Comparison of ENCODE assay signal across 8 cellular contexts in genomic region chr6:130223508-130223907, GRCh38. TPM values are rescaled to one million over a fixed set of nuclear protein-coding genes. Genes with fewer than 3 reads are reported as not detected.
DNase-seq lines count a peak whose midpoint lies in the region; ATAC-seq and TF ChIP-seq lines count a peak whose summit lies in the region.

No MANE protein-coding gene starts in this region.

- no peak overlapping the region for H3K4ac ChIP-seq in mesendoderm (ENCODE audit: low read depth, low read length)

- ATAC-seq in GM19455 (IDR thresholded peaks at IDR 0.05; ENCODE audit: unreplicated experiment), result peak; percentile 92
- peak; percentile 99 for ATAC-seq in HG03439 (IDR thresholded peaks at IDR 0.05; ENCODE audit: unreplicated experiment)
- peak; percentile 92 to 95 for ATAC-seq in natural killer cell treated with Interleukin-12 subunit alpha and Interleukin-12 subunit beta and Interleukin-15 and Interleukin-18, amount 100 ng/mL, for 72 hours
- ATAC-seq in left lobe of liver, result no peak

- H3K36me3 ChIP-seq in testis (ENCODE audit: low read depth, missing control alignments) (no peaks in the 10 kb centered on the region), mesendoderm (ENCODE audit: control insufficient read depth, insufficient read depth, low read length) (no peaks in the 10 kb centered on the region)

- H3K18ac ChIP-seq in mesendoderm (ENCODE audit: low read length), result no peak overlapping the region

- no peak overlapping the region for H3K23ac ChIP-seq in mesendoderm (ENCODE audit: low read length)

- no peaks in the 10 kb centered on the region for H3K27me3 Mint-ChIP-seq in natural killer cell treated with Interleukin-12 subunit alpha and Interleukin-12 subunit beta and Interleukin-15 and Interleukin-18, amount 100 ng/mL, for 72 hours

- peaks cover 7% of the 10 kb centered on the region for H3K36me3 Mint-ChIP-seq in natural killer cell treated with Interleukin-12 subunit alpha and Interleukin-12 subunit beta and Interleukin-15 and Interleukin-18, amount 100 ng/mL, for 72 hours

- no peak overlapping the region for H3K4me3 ChIP-seq in testis
- no peak overlapping the region for H3K4me3 ChIP-seq in mesendoderm (ENCODE audit: low read length)

- no peak for TF ChIP-seq CTCF in testis (IDR thresholded peaks at IDR 0.05)

- peak overlapping the region; percentile 80 to 86 for H3K27ac Mint-ChIP-seq in natural killer cell treated with Interleukin-12 subunit alpha and Interleukin-12 subunit beta and Interleukin-15 and Interleukin-18, amount 100 ng/mL, for 72 hours

- H3K4me1 ChIP-seq in testis (no peaks in the 10 kb centered on the region), mesendoderm (ENCODE audit: control insufficient read depth, low read depth, low read length) (no peaks in the 10 kb centered on the region)

- H4K8ac ChIP-seq in mesendoderm (ENCODE audit: low read depth, low read length), result no peak overlapping the region

- H3K56ac ChIP-seq in mesendoderm (ENCODE audit: low read length), result no peak overlapping the region

- no peaks in the 10 kb centered on the region for H3K79me1 ChIP-seq in mesendoderm (ENCODE audit: low read length)

- peak in 2 of 3 experiments; percentile 19 to 36 for DNase-seq in activated CD8-positive, alpha-beta memory T cell treated with anti-CD3 and anti-CD28 coated beads for 48 hours (ENCODE audit: low read depth in 2 of 3, low spot score in 2 of 3)
- peak; percentile 85 for DNase-seq in natural killer cell treated with Interleukin-12 subunit alpha and Interleukin-12 subunit beta and Interleukin-15 and Interleukin-18, amount 100 ng/mL, for 72 hours (ENCODE audit: low spot score)
- DNase-seq in testis, result no peak
- DNase-seq in AG08396 (ENCODE audit: low spot score), result no peak
- no peak for DNase-seq in mesendoderm
- DNase-seq in left lobe of liver (ENCODE audit: low spot score), result no peak

- no peak overlapping the region for H3K4me2 ChIP-seq in mesendoderm (ENCODE audit: low read length)

- H3K79me2 ChIP-seq in mesendoderm (ENCODE audit: control insufficient read depth, insufficient read depth, low read length), result no peaks in the 10 kb centered on the region

- peaks cover 27 to 34% of the 10 kb centered on the region in 2 donors for H3K4me1 Mint-ChIP-seq in natural killer cell treated with Interleukin-12 subunit alpha and Interleukin-12 subunit beta and Interleukin-15 and Interleukin-18, amount 100 ng/mL, for 72 hours (ENCODE audit: low read depth in 2 of 2)

- H3K9me3 Mint-ChIP-seq in natural killer cell treated with Interleukin-12 subunit alpha and Interleukin-12 subunit beta and Interleukin-15 and Interleukin-18, amount 100 ng/mL, for 72 hours, result peaks cover 4% of the 10 kb centered on the region

- no peak overlapping the region for H2BK15ac ChIP-seq in mesendoderm (replicated peaks; ENCODE audit: low read depth)

- H3K4me3 Mint-ChIP-seq in natural killer cell treated with Interleukin-12 subunit alpha and Interleukin-12 subunit beta and Interleukin-15 and Interleukin-18, amount 100 ng/mL, for 72 hours, result peak overlapping the region; percentile 68

- H3K27me3 ChIP-seq in testis, result no peaks in the 10 kb centered on the region
- H3K27me3 ChIP-seq in mesendoderm (ENCODE audit: insufficient read depth, low read length, poor library complexity), result no peaks in the 10 kb centered on the region

- no peak overlapping the region for H2BK120ac ChIP-seq in mesendoderm (ENCODE audit: low read depth, low read length)

- WGBS in testis, 2 donors, result 94 to 98% methylated on average over 5 of the region's 5 CpGs
- no CpG with 5 or more reads among the region's 5 CpGs for WGBS in mesendoderm (ENCODE audit: extremely low coverage, insufficient coverage, low lambda C conversion rate)

- intact Hi-C loops in testis (cut with DNase I; ENCODE audit: low total_unique reads), result no loop called here

- no peak overlapping the region for H4K5ac ChIP-seq in mesendoderm (ENCODE audit: low read length)

- H3K27ac ChIP-seq in testis (no peak overlapping the region), mesendoderm (ENCODE audit: low read depth, low read length) (no peak overlapping the region)

- H2BK5ac ChIP-seq in mesendoderm (ENCODE audit: low read length), result no peak overlapping the region

- TF ChIP-seq POLR2A in testis (IDR thresholded peaks at IDR 0.05), result no peak

- no peaks in the 10 kb centered on the region for H3K9me3 ChIP-seq in testis

- no peak overlapping the region for H3K9ac ChIP-seq in mesendoderm (ENCODE audit: low read length)

- no peak overlapping the region for H2AK5ac ChIP-seq in mesendoderm (ENCODE audit: low read length)

RNA-seq across cellular contexts. Expression of gene SAMD3, which starts 0.8 kb away (rescaled TPM):
- 10 to 100 TPM; 14.6 to 39.3 TPM for total RNA-seq in natural killer cell treated with Interleukin-12 subunit alpha and Interleukin-12 subunit beta and Interleukin-15 and Interleukin-18, amount 100 ng/mL, for 72 hours
- total RNA-seq in testis (1 to 10 TPM; 4.4 to 5.5 TPM), left lobe of liver (0.30 TPM)
- 11.8 TPM for polyA plus RNA-seq in testis (ENCODE audit: insufficient read depth, low read depth, low replicate concordance)
- polyA plus RNA-seq in mesendoderm (2013, experiment 1 of 2), result 6.8 TPM
- 6.4 TPM for polyA plus RNA-seq in mesendoderm (2013, experiment 2 of 2)

Comparison
In these comparisons a context has a peak if more than half of its experiments do, and no peak if none do; other contexts are left out.
1. DNase-seq: peak in activated CD8-positive, alpha-beta memory T cell treated with anti-CD3 and anti-CD28 coated beads for 48 hours (2 of 3) and natural killer cell treated with Interleukin-12 subunit alpha and Interleukin-12 subunit beta and Interleukin-15 and Interleukin-18, amount 100 ng/mL, for 72 hours (single experiment); none in testis (single experiment), AG08396 (single experiment), mesendoderm (single experiment) and left lobe of liver (single experiment).